ENCODE assay signal across 10 cellular contexts in the genomic region with DNA sequence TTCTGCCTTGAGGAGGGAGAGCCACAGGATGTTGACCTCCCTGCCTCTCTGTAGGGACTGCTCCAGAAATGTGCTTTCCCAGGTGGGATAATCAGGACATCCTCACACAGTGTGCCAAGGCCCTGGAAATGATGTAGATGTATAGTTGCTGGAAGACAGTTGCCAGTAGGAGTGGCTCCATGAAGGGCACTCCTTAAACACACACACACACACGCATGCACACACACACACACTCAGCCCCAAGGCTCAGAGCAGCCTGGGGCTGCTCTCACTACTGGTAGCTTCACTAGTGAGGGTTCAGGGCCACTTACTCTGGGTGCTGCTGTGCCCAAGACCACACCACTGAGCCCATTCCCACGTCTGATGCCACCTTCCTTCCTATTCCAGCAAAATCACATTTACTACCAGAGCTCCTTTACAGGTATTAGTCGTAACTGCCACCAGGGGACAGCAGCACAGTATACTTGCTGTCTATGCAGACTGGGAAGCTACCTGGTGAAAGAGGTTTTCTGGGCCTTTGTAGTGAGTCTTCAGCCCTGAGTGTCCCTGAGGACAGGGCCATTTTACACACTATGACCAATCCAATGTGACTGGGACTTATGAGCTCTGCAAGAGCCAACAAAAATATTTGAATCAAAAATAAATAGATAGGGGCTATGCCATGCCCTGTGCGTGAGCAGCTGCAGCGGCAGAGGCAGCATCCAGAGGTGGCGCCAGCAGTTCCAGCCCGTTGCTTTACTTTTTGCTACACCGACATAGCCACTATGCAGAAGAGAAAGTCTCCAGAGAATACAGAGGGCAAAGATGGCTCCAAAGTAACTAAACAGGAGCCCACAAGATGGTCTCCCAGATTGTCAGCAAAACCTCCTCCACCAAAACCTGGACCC. TPM values are rescaled to one million over a fixed set of nuclear protein-coding genes. Genes with fewer than 3 reads are reported as not detected.
DNase-seq lines count a peak whose midpoint lies in the region; ATAC-seq, FAIRE-seq and TF ChIP-seq lines count a peak whose summit lies in the region.
"Had no signal": no experiment of that assay in that cellular context is flagged by ENCODE, and none has a peak within 500 bp of the region (broad histone marks: within the 10 kb centered on the region; RNA-seq: fewer than 3 reads in every experiment).

No MANE protein-coding gene starts in this region.

- POLR2A ChIA-PET in GM12878 (lab: Charles Lee), result interaction anchor here (1.3 kb wide), 1 partner anchor 59 kb away, joined by 3 read pairs; no protein-coding TSS in a partner anchor

- no peak for TF ChIP-seq POLR2A in GM12878 (IDR thresholded peaks at IDR 0.05; ENCODE audit: low read depth, low read length)

- DNase-seq in NCI-H1436 (lab: John Stamatoyannopoulos, UW), result peak; percentile 1
- no peak for DNase-seq in NCI-H1436 treated with DMSO at 0.1 percent for 48 hours (lab: John Stamatoyannopoulos, UW)
- DNase-seq in MM.1S, result peak; percentile 50
- no peak for DNase-seq in GM12878 (ENCODE audit: low read depth, low spot score)
- no peak for DNase-seq in osteoblast (ENCODE audit: insufficient read length, low spot score, missing footprints)
- DNase-seq in NCI-H2029 treated with DMSO at 0.1 percent for 48 hours (lab: John Stamatoyannopoulos, UW), result no peak
- no peak for DNase-seq in activated T-helper 2 cell treated with anti-CD3 and anti-CD28 coated beads, Interferon-gamma antibody, Interleukin-2, Interleukin-4, amounts not matched to agents 10 μg/mL and 5 μg/mL and 100 μg/mL, durations not matched to agents 14 hours and 24 hours and 36 hours (ENCODE audit: low spot score)
- DNase-seq: naive B cell had no signal

- RAD21 ChIA-PET in GM12878 (lab: Charles Lee; ENCODE audit: unreplicated experiment), result interaction anchor here (1.7 to 2.3 kb wide), 3 partner anchors 42 to 61 kb away, joined by 6 to 13 read pairs (median 10); no protein-coding TSS in a partner anchor

- H4K20me1 ChIP-seq in MM.1S (ENCODE audit: insufficient read depth, low read length) (no peaks in the 10 kb centered on the region), GM12878 (ENCODE audit: control insufficient read depth, insufficient read depth) (no peaks in the 10 kb centered on the region), osteoblast (ENCODE audit: insufficient read depth, low read length) (no peaks in the 10 kb centered on the region)

- H3K9me3 Mint-ChIP-seq in activated T-helper 2 cell treated with anti-CD3 and anti-CD28 coated beads, Interferon-gamma antibody, Interleukin-2, Interleukin-4, amounts not matched to agents 10 μg/mL and 5 μg/mL and 100 μg/mL, durations not matched to agents 14 hours and 24 hours and 36 hours, result no peaks in the 10 kb centered on the region
- H3K9me3 Mint-ChIP-seq: T-helper 1 cell treated with Interleukin-12 subunit alpha and Interleukin-12 subunit beta and Interleukin-4 antibody, amounts not matched to agents 30 μg/mL and 1 μg/mL, for 36 hours had no signal

- H3K27ac ChIP-seq in MM.1S (ENCODE audit: low read length) (no peak overlapping the region), GM12878 (ENCODE audit: control insufficient read depth, insufficient read depth) (no peak overlapping the region), osteoblast (ENCODE audit: low read depth, low read length) (no peak overlapping the region)

- H3K27ac Mint-ChIP-seq in activated T-helper 2 cell treated with anti-CD3 and anti-CD28 coated beads, Interferon-gamma antibody, Interleukin-2, Interleukin-4, amounts not matched to agents 10 μg/mL and 5 μg/mL and 100 μg/mL, durations not matched to agents 14 hours and 24 hours and 36 hours, result no peak overlapping the region
- H3K27ac Mint-ChIP-seq: naive B cell; T-helper 1 cell treated with Interleukin-12 subunit alpha and Interleukin-12 subunit beta and Interleukin-4 antibody, amounts not matched to agents 30 μg/mL and 1 μg/mL, for 36 hours had no signal

- H3K27me3 Mint-ChIP-seq in activated T-helper 2 cell treated with anti-CD3 and anti-CD28 coated beads, Interferon-gamma antibody, Interleukin-2, Interleukin-4, amounts not matched to agents 10 μg/mL and 5 μg/mL and 100 μg/mL, durations not matched to agents 14 hours and 24 hours and 36 hours (ENCODE audit: low read depth), result peaks cover 14% of the 10 kb centered on the region

- H2AFZ ChIP-seq in MM.1S (ENCODE audit: low read length), result no peak overlapping the region
- no peak overlapping the region for H2AFZ ChIP-seq in GM12878 (ENCODE audit: control insufficient read depth, low read depth, low read length)
- H2AFZ ChIP-seq in osteoblast (ENCODE audit: low read length), result no peak overlapping the region

- no peaks in the 10 kb centered on the region for H3K36me3 Mint-ChIP-seq in activated T-helper 2 cell treated with anti-CD3 and anti-CD28 coated beads, Interferon-gamma antibody, Interleukin-2, Interleukin-4, amounts not matched to agents 10 μg/mL and 5 μg/mL and 100 μg/mL, durations not matched to agents 14 hours and 24 hours and 36 hours (ENCODE audit: low read depth)
- H3K36me3 Mint-ChIP-seq: naive B cell had no signal

- intact Hi-C loops in GM12878 (cut with micrococcal nuclease; ENCODE audit: unreplicated experiment), result loop anchor here (1.0 to 5.0 kb wide), 2 partner anchors 38 to 59 kb away; no protein-coding TSS in a partner anchor
- intact Hi-C loops in activated T-helper 2 cell treated with anti-CD3 and anti-CD28 coated beads, Interferon-gamma antibody, Interleukin-2, Interleukin-4, amounts not matched to agents 10 μg/mL and 5 μg/mL and 100 μg/mL, durations not matched to agents 14 hours and 24 hours and 36 hours (cut with micrococcal nuclease), result no loop called here

- FAIRE-seq in GM12878 (lab: Jason Lieb, UNC), result no peak

- H3K27me3 ChIP-seq in MM.1S (replicated peaks; ENCODE audit: insufficient read depth, low read length), result no peaks in the 10 kb centered on the region
- H3K27me3 ChIP-seq in GM12878 (replicated peaks in 1 of 2; ENCODE audit: control insufficient read depth in 2 of 2, insufficient read depth in 2 of 2, low read length in 1 of 2), result no peaks in the 10 kb centered on the region; a peak in 1 of 4 replicates
- H3K27me3 ChIP-seq in osteoblast (ENCODE audit: insufficient read depth, low read length), result no peaks in the 10 kb centered on the region

- in situ Hi-C loops in GM12878 (cut with MboI), result no loop called here

- no peak overlapping the region for H3K9ac ChIP-seq in MM.1S (ENCODE audit: low read length)
- no peak overlapping the region for H3K9ac ChIP-seq in GM12878 (ENCODE audit: control insufficient read depth, insufficient read depth, low read length)

- H3K4me2 ChIP-seq in MM.1S (ENCODE audit: low read depth, low read length), result no peak overlapping the region
- H3K4me2 ChIP-seq in GM12878 (ENCODE audit: control insufficient read depth, insufficient read depth), result no peak overlapping the region
- no peak overlapping the region for H3K4me2 ChIP-seq in osteoblast (ENCODE audit: insufficient read depth, low read length)

- 16% methylated on average over 8 of the region's 8 CpGs for WGBS in GM12878 (ENCODE audit: insufficient coverage, insufficient replicate concordance, low lambda C conversion rate, missing lambda C conversion rate)

- H3K79me2 ChIP-seq in MM.1S (ENCODE audit: low read length), result no peaks in the 10 kb centered on the region
- H3K79me2 ChIP-seq in GM12878 (ENCODE audit: control insufficient read depth, insufficient read depth, low read length), result no peaks in the 10 kb centered on the region
- no peaks in the 10 kb centered on the region for H3K79me2 ChIP-seq in osteoblast (ENCODE audit: insufficient read depth, low read length)

- CTCF ChIA-PET in GM12878 (lab: Yijun Ruan, JAX), result interaction anchor here (0.6 to 5.2 kb wide), 6 partner anchors 24 to 115 kb away, joined by 3 to 53 read pairs (median 3); no protein-coding TSS in a partner anchor

- H3K4me3 ChIP-seq in MM.1S (ENCODE audit: low read length) (no peak overlapping the region), GM12878 (no peak overlapping the region), osteoblast (ENCODE audit: insufficient read depth, low read length) (no peak overlapping the region)

- ATAC-seq in GM12878 (peak; percentile 67), HG03521 (IDR thresholded peaks at IDR 0.05; ENCODE audit: unreplicated experiment) (no peak)

- H3K36me3 ChIP-seq in MM.1S (replicated peaks; ENCODE audit: insufficient read depth, low read length), result no peaks in the 10 kb centered on the region
- H3K36me3 ChIP-seq in GM12878 (ENCODE audit: control insufficient read depth in 2 of 2, insufficient read depth in 2 of 2, low read length in 1 of 2), result no peaks in the 10 kb centered on the region
- H3K36me3 ChIP-seq in osteoblast (ENCODE audit: insufficient read depth, low read length), result no peaks in the 10 kb centered on the region

- H3F3A ChIP-seq in MM.1S (ENCODE audit: insufficient read depth, low read length), result peaks cover 6% of the 10 kb centered on the region

- BruUV-seq in GM12878 (replicated peaks; lab: Mats Ljungman, UMichigan), result no TSS peak

- H3K4me1 ChIP-seq in MM.1S (ENCODE audit: low read length), result peaks cover 16% of the 10 kb centered on the region
- H3K4me1 ChIP-seq in GM12878 (ENCODE audit: control insufficient read depth, insufficient read depth, low read length), result no peaks in the 10 kb centered on the region
- H3K4me1 ChIP-seq in osteoblast (ENCODE audit: insufficient read depth, low read length), result no peaks in the 10 kb centered on the region

- H3K9me3 ChIP-seq in MM.1S (replicated peaks; ENCODE audit: insufficient read depth, low read length), result no peaks in the 10 kb centered on the region
- H3K9me3 ChIP-seq in GM12878 (replicated peaks; ENCODE audit: control insufficient read depth, insufficient read depth, low read length), result no peaks in the 10 kb centered on the region
- H3K9me3 ChIP-seq in osteoblast (ENCODE audit: low read depth, low read length), result no peaks in the 10 kb centered on the region

- no peaks in the 10 kb centered on the region for H3K9me2 ChIP-seq in MM.1S (replicated peaks; ENCODE audit: insufficient read depth, low read length)

- peak; percentile 46 for TF ChIP-seq RAD21 in GM12878 (IDR thresholded peaks at IDR 0.05; ENCODE audit: insufficient read depth, low read depth, low read length)

- TF ChIP-seq EP300 in GM12878 (IDR thresholded peaks at IDR 0.05; ENCODE audit: borderline replicate concordance in 1 of 2, control insufficient read depth in 1 of 2, low read depth in 2 of 2, low read length in 2 of 2), result no peak

- SMC1A ChIA-PET in GM12878 (lab: Charles Lee; ENCODE audit: uncharacterized antibody, unreplicated experiment), result interaction anchor here (0.6 to 2.1 kb wide), 4 partner anchors 30 to 59 kb away, joined by 3 to 11 read pairs (median 4); no protein-coding TSS in a partner anchor

- peak; percentile 59 for TF ChIP-seq CTCF in MM.1S (IDR thresholded peaks at IDR 0.05; ENCODE audit: low read length)
- TF ChIP-seq CTCF in GM12878 (IDR thresholded peaks at IDR 0.05 in 2 of 3, conservative IDR thresholded peaks at IDR 0.05 in 1 of 3; ENCODE audit: control insufficient read depth in 2 of 3, extremely low read depth in 1 of 3, insufficient read depth in 1 of 3, low read depth in 3 of 3, low read length in 3 of 3), result peak; percentile 38 to 53 (median 51); a peak in 5 of 6 replicates
- TF ChIP-seq CTCF in osteoblast (IDR thresholded peaks at IDR 0.05; ENCODE audit: extremely low read depth, low read depth, low read length), result peak; percentile 33

- no peak overlapping the region for H3K4me3 Mint-ChIP-seq in activated T-helper 2 cell treated with anti-CD3 and anti-CD28 coated beads, Interferon-gamma antibody, Interleukin-2, Interleukin-4, amounts not matched to agents 10 μg/mL and 5 μg/mL and 100 μg/mL, durations not matched to agents 14 hours and 24 hours and 36 hours (ENCODE audit: low read depth)
- H3K4me3 Mint-ChIP-seq: naive B cell; T-helper 1 cell treated with Interleukin-12 subunit alpha and Interleukin-12 subunit beta and Interleukin-4 antibody, amounts not matched to agents 30 μg/mL and 1 μg/mL, for 36 hours had no signal

- no peaks in the 10 kb centered on the region for H3K4me1 Mint-ChIP-seq in activated T-helper 2 cell treated with anti-CD3 and anti-CD28 coated beads, Interferon-gamma antibody, Interleukin-2, Interleukin-4, amounts not matched to agents 10 μg/mL and 5 μg/mL and 100 μg/mL, durations not matched to agents 14 hours and 24 hours and 36 hours (ENCODE audit: low read depth)
- H3K4me1 Mint-ChIP-seq: naive B cell had no signal

RNA-seq across cellular contexts. Expression of a gene that starts 15.0 kb away (rescaled TPM):
- total RNA-seq in GM12878 (2013; cell fraction: nucleolus; rRNA removed), result not detected in 2 replicates
- total RNA-seq in GM12878 (2014; rRNA removed) (not detected in 2 replicates), GM12878 (2014; rRNA removed; fragmentation: Illumina TruSeq; extraction: Trizol) (not detected in 2 replicates), GM12878 (2021) (not detected in 2 replicates), osteoblast (not detected in 2 replicates)
- polyA plus RNA-seq in GM12878 (2011; ENCODE audit: low read depth), result not detected
- polyA plus RNA-seq in GM12878 (2011; rRNA removed) (not detected in 2 replicates), GM12878 (2014; fragmentation: Illumina TruSeq; extraction: Trizol) (not detected in 2 replicates), GM12878 (2014; fragmentation: Nextera tagmentation; extraction: Ambion mirVana) (not detected), GM12878 (2014; rRNA removed) (not detected in 2 replicates), GM12878 (2016; fragmentation: Nextera tagmentation; extraction: Ambion mirVana) (not detected)
- not detected in 2 replicates for polyA plus RNA-seq in GM12878 (2011; cell fraction: cytosol; rRNA removed)
- not detected in 2 replicates for polyA plus RNA-seq in GM12878 (2011; cell fraction: nucleus; rRNA removed)
- polyA plus RNA-seq in GM12878 (2012), result not detected in 2 replicates
- not detected in 2 replicates for polyA minus RNA-seq in GM12878 (2011; rRNA and poly(A)+ RNA removed)
- polyA minus RNA-seq in GM12878 (2011; cell fraction: cytosol; rRNA and poly(A)+ RNA removed), result not detected in 2 replicates
- not detected in 2 replicates for polyA minus RNA-seq in GM12878 (2011; cell fraction: nucleus; rRNA and poly(A)+ RNA removed)
- total RNA-seq in activated T-helper 2 cell treated with anti-CD3 and anti-CD28 coated beads, Interferon-gamma antibody, Interleukin-2, Interleukin-4, amounts not matched to agents 10 μg/mL and 5 μg/mL and 100 μg/mL, durations not matched to agents 14 hours and 24 hours and 36 hours, result not detected in 2 replicates

RNA-seq across cellular contexts. Expression of a gene that starts 39.2 kb away (rescaled TPM):
- total RNA-seq in GM12878 (2013; cell fraction: nucleolus; rRNA removed), result not detected in 2 replicates
- not detected in 2 replicates for total RNA-seq in GM12878 (2014; rRNA removed)
- not detected in 2 replicates for total RNA-seq in GM12878 (2014; rRNA removed; fragmentation: Illumina TruSeq; extraction: Trizol)
- total RNA-seq in GM12878 (2021), result not detected in 2 replicates
- polyA plus RNA-seq in GM12878 (2011; ENCODE audit: low read depth), result not detected
- not detected in 2 replicates for polyA plus RNA-seq in GM12878 (2011; rRNA removed)
- not detected in 2 replicates for polyA plus RNA-seq in GM12878 (2011; cell fraction: cytosol; rRNA removed)
- polyA plus RNA-seq in GM12878 (2011; cell fraction: nucleus; rRNA removed), result not detected in 2 replicates
- polyA plus RNA-seq in GM12878 (2012), result not detected in 2 replicates
- polyA plus RNA-seq in GM12878 (2014; fragmentation: Illumina TruSeq; extraction: Trizol), result not detected in 2 replicates
- polyA plus RNA-seq in GM12878 (2014; fragmentation: Nextera tagmentation; extraction: Ambion mirVana), result not detected
- polyA plus RNA-seq in GM12878 (2014; rRNA removed), result not detected in 2 replicates
- not detected for polyA plus RNA-seq in GM12878 (2016; fragmentation: Nextera tagmentation; extraction: Ambion mirVana)
- polyA minus RNA-seq in GM12878 (2011; rRNA and poly(A)+ RNA removed), result not detected in 2 replicates
- polyA minus RNA-seq in GM12878 (2011; cell fraction: cytosol; rRNA and poly(A)+ RNA removed), result not detected in 2 replicates
- not detected in 2 replicates for polyA minus RNA-seq in GM12878 (2011; cell fraction: nucleus; rRNA and poly(A)+ RNA removed)
- not detected in 2 replicates for total RNA-seq in osteoblast
- not detected in 2 replicates for total RNA-seq in activated T-helper 2 cell treated with anti-CD3 and anti-CD28 coated beads, Interferon-gamma antibody, Interleukin-2, Interleukin-4, amounts not matched to agents 10 μg/mL and 5 μg/mL and 100 μg/mL, durations not matched to agents 14 hours and 24 hours and 36 hours

Comparison
In these comparisons a context has a peak if more than half of its experiments do, and no peak if none do; other contexts are left out.
1. DNase-seq: peak in NCI-H1436 (single experiment) and MM.1S (single experiment); none in NCI-H1436 treated with DMSO at 0.1 percent for 48 hours (single experiment), GM12878 (single experiment), osteoblast (single experiment), NCI-H2029 treated with DMSO at 0.1 percent for 48 hours (single experiment) and activated T-helper 2 cell treated with anti-CD3 and anti-CD28 coated beads, Interferon-gamma antibody, Interleukin-2, Interleukin-4, amounts not matched to agents 10 μg/mL and 5 μg/mL and 100 μg/mL, durations not matched to agents 14 hours and 24 hours and 36 hours (single experiment).
2. Peak in every context shown above with its lines, with median percentiles within 50 percentile points of each other: CTCF ChIP-seq.